2 cellular contexts compared by ENCODE assay signal in the genomic region with DNA sequence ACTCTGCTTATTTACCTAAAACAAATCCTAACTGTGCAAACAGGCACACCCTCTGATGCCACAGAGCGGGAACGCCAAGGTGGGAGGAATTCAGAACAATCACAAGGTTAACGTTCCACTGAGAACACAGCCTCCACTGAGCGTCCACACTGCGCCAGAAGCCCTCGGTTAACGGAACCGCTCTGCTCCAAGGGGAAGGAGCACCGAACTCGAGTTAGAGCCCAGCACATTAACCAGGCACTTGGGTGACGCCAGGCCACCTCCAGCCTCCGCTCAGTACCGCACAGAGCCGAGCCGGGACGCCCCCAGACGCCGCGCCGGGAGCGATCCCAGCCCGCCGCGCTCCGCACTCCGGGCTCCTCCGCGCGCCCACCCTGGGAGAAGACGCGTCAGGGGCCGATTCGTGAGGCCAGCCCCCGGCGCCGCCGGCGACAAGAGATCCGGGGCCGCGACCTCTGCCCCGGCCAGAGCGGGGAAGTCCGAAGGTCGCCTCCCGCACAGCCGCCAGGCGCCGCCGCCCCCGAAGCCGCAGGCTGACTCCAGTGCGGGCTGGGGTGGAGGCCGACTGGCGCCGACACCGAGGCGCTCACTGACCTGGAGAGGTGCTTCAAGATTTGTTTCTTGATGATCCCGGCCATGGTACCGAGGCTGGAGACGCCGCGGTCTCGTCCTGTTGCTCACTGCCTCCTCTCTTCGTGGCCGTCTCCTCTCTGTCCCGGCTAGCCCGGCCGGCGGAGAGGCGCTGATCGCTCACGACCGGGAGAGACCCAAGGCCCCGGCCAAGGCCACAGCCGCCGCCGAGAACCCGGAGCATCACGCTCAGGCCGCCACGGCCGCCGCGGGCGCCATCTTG.
A peak's percentile ranks its signal among the peaks of the same experiment; 100 is the strongest.
TF ChIP-seq lines count a peak whose summit lies in the region.

No MANE protein-coding gene starts in this region.

TF ChIP-seq in SK-N-SH, 30 proteins besides CTCF, POLR2A, EP300 and RAD21 (continues in another document):
- TF ChIP-seq YY1 (IDR thresholded peaks at IDR 0.05; ENCODE audit: low read depth) = peak; percentile 94
- peak; percentile 24; the same call in 1 of the 2 replicates for TF ChIP-seq MXI1 (IDR thresholded peaks at IDR 0.05; ENCODE audit: low read depth, low read length)
- TF ChIP-seq, protein P1, sequence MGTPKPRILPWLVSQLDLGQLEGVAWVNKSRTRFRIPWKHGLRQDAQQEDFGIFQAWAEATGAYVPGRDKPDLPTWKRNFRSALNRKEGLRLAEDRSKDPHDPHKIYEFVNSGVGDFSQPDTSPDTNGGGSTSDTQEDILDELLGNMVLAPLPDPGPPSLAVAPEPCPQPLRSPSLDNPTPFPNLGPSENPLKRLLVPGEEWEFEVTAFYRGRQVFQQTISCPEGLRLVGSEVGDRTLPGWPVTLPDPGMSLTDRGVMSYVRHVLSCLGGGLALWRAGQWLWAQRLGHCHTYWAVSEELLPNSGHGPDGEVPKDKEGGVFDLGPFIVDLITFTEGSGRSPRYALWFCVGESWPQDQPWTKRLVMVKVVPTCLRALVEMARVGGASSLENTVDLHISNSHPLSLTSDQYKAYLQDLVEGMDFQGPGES (IDR thresholded peaks at IDR 0.05; ENCODE audit: low read depth, low read length) = no peak
- peak; percentile 90 for TF ChIP-seq POLR2AphosphoS5 (IDR thresholded peaks at IDR 0.05; ENCODE audit: low read depth, low read length)
- TF ChIP-seq SIN3A (IDR thresholded peaks at IDR 0.05; ENCODE audit: borderline replicate concordance, low read depth, low read length) = peak; percentile 17; the same call in 1 of the 2 replicates
- TF ChIP-seq NFIC (IDR thresholded peaks at IDR 0.05; ENCODE audit: borderline replicate concordance) = no peak; the same call in 1 of the 2 replicates
- no peak for TF ChIP-seq MEF2A (IDR thresholded peaks at IDR 0.05; ENCODE audit: borderline replicate concordance, low read depth)
- no peak for TF ChIP-seq FOXJ3 (CRISPR knock-in tag; IDR thresholded peaks at IDR 0.05)
- no peak for TF ChIP-seq FOXM1 (IDR thresholded peaks at IDR 0.05; ENCODE audit: low read depth)
- no peak for TF ChIP-seq RXRA (IDR thresholded peaks at IDR 0.05; ENCODE audit: borderline replicate concordance, low read depth)
- TF ChIP-seq, protein P2, sequence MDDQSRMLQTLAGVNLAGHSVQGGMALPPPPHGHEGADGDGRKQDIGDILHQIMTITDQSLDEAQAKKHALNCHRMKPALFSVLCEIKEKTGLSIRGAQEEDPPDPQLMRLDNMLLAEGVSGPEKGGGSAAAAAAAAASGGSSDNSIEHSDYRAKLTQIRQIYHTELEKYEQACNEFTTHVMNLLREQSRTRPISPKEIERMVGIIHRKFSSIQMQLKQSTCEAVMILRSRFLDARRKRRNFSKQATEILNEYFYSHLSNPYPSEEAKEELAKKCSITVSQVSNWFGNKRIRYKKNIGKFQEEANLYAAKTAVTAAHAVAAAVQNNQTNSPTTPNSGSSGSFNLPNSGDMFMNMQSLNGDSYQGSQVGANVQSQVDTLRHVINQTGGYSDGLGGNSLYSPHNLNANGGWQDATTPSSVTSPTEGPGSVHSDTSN (IDR thresholded peaks at IDR 0.05) = no peak
- TF ChIP-seq USF1 (IDR thresholded peaks at IDR 0.05; ENCODE audit: borderline replicate concordance, low read depth) = no peak
- TF ChIP-seq JUND (IDR thresholded peaks at IDR 0.05) = no peak
- no peak for TF ChIP-seq SMC3 (IDR thresholded peaks at IDR 0.05; ENCODE audit: low read depth, low read length)
- no peak for TF ChIP-seq CHD2 (IDR thresholded peaks at IDR 0.05; ENCODE audit: low read length, partially characterized antibody)
- TF ChIP-seq USF2 (IDR thresholded peaks at IDR 0.05; ENCODE audit: borderline replicate concordance, low read depth, low read length) = no peak
- peak; percentile 92 for TF ChIP-seq TAF1 (IDR thresholded peaks at IDR 0.05; ENCODE audit: borderline replicate concordance, low read depth, low read length)
- TF ChIP-seq NRF1 (IDR thresholded peaks at IDR 0.05; ENCODE audit: low read depth, low read length) = no peak
- TF ChIP-seq TEAD4 (IDR thresholded peaks at IDR 0.05; ENCODE audit: borderline replicate concordance, insufficient read depth) = no peak
- TF ChIP-seq, protein P3, sequence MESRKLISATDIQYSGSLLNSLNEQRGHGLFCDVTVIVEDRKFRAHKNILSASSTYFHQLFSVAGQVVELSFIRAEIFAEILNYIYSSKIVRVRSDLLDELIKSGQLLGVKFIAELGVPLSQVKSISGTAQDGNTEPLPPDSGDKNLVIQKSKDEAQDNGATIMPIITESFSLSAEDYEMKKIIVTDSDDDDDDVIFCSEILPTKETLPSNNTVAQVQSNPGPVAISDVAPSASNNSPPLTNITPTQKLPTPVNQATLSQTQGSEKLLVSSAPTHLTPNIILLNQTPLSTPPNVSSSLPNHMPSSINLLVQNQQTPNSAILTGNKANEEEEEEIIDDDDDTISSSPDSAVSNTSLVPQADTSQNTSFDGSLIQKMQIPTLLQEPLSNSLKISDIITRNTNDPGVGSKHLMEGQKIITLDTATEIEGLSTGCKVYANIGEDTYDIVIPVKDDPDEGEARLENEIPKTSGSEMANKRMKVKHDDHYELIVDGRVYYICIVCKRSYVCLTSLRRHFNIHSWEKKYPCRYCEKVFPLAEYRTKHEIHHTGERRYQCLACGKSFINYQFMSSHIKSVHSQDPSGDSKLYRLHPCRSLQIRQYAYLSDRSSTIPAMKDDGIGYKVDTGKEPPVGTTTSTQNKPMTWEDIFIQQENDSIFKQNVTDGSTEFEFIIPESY (IDR thresholded peaks at IDR 0.05; ENCODE audit: borderline replicate concordance, low read depth) = no peak
- TF ChIP-seq GATA2 (CRISPR knock-in tag; IDR thresholded peaks at IDR 0.05) = no peak
- no peak for TF ChIP-seq ELF1 (IDR thresholded peaks at IDR 0.05)
- no peak for TF ChIP-seq RCOR1 (IDR thresholded peaks at IDR 0.05; ENCODE audit: low read length)
- TF ChIP-seq RFX5 (IDR thresholded peaks at IDR 0.05; ENCODE audit: low read length) = no peak
- TF ChIP-seq TCF12 (IDR thresholded peaks at IDR 0.05) = no peak
- TF ChIP-seq EZH2phosphoT487 (IDR thresholded peaks at IDR 0.05; ENCODE audit: borderline replicate concordance, low read depth) = no peak
- TF ChIP-seq FOSL2 (IDR thresholded peaks at IDR 0.05; ENCODE audit: borderline replicate concordance, low read depth) = no peak
- no peak for TF ChIP-seq GABPA (IDR thresholded peaks at IDR 0.05; ENCODE audit: low read depth)

TF ChIP-seq in K562, 482 proteins besides CTCF, POLR2A, EP300 and RAD21 (continues in another document):
- TF ChIP-seq CSDE1 (IDR thresholded peaks at IDR 0.05) (peak in 1 of 2 experiments; percentile 46; a peak in 1 of 4 replicates), KDM1A (IDR thresholded peaks at IDR 0.05) (peak; percentile 60 to 68; a peak in 3 of 4 replicates), POU5F1 (IDR thresholded peaks at IDR 0.05; ENCODE audit: borderline replicate concordance, low read depth, low read length, partially characterized antibody) (no peak), CREB1 (IDR thresholded peaks at IDR 0.05) (no peak), CREB1 (CRISPR knock-in tag; IDR thresholded peaks at IDR 0.05) (0 out of 2 replicates have a peak, but pooled peaks have one; percentile 13), FOSL1 (tag; conservative IDR thresholded peaks at IDR 0.05) (peak; percentile 62), RFX1 (IDR thresholded peaks at IDR 0.05) (no peak), PREB (CRISPR knock-in tag; IDR thresholded peaks at IDR 0.05) (no peak), SPI1 (IDR thresholded peaks at IDR 0.05; ENCODE audit: borderline replicate concordance, low read depth, low read length) (0 out of 2 replicates have a peak, but pooled peaks have one; percentile 1), NEUROD1 (IDR thresholded peaks at IDR 0.05; ENCODE audit: borderline replicate concordance, low read depth, low read length, partially characterized antibody) (no peak), CREB5 (CRISPR knock-in tag; IDR thresholded peaks at IDR 0.05) (no peak), TRIM28 (IDR thresholded peaks at IDR 0.05) (no peak), KAT7 (CRISPR knock-in tag; IDR thresholded peaks at IDR 0.05; ENCODE audit: borderline replicate concordance) (peak; percentile 93), CREM (IDR thresholded peaks at IDR 0.05; ENCODE audit: low read depth) (peak; percentile 32; the same call in 1 of the 2 replicates), DPF2 (IDR thresholded peaks at IDR 0.05) (0 out of 2 replicates have a peak, but pooled peaks have one; percentile 7), POLR2AphosphoS5 (IDR thresholded peaks at IDR 0.05; ENCODE audit: control insufficient read depth, insufficient read depth, low read depth, low read length) (peak; percentile 72; the same call in 1 of the 2 replicates), BRCA1 (IDR thresholded peaks at IDR 0.05) (no peak), BRCA1 (CRISPR knock-in tag; IDR thresholded peaks at IDR 0.05) (0 out of 2 replicates have a peak, but pooled peaks have one; percentile 19), MAFG (tag; conservative IDR thresholded peaks at IDR 0.05) (no peak), MYBL2 (IDR thresholded peaks at IDR 0.05; ENCODE audit: low read depth) (no peak), MYBL2 (CRISPR knock-in tag; IDR thresholded peaks at IDR 0.05; ENCODE audit: borderline replicate concordance) (no peak), MLLT1 (IDR thresholded peaks at IDR 0.05) (peak in 1 of 2 experiments; percentile 14; a peak in 1 of 4 replicates), CTBP1 (IDR thresholded peaks at IDR 0.05; ENCODE audit: borderline replicate concordance) (0 out of 2 replicates have a peak, but pooled peaks have one; percentile 20), PBX2 (CRISPR knock-in tag; IDR thresholded peaks at IDR 0.05; ENCODE audit: low read depth) (no peak), PBX2 (tag; conservative IDR thresholded peaks at IDR 0.05; ENCODE audit: low read depth) (no peak), PTRF (tag; IDR thresholded peaks at IDR 0.05) (no peak), ZNF12 (CRISPR knock-in tag; IDR thresholded peaks at IDR 0.05) (0 out of 2 replicates have a peak, but pooled peaks have one; percentile 58), HMGN3 (IDR thresholded peaks at IDR 0.05; ENCODE audit: borderline replicate concordance, extremely low read depth, insufficient read length, low read depth, low read length) (peak; percentile 80), CXXC5 (CRISPR knock-in tag; IDR thresholded peaks at IDR 0.05) (peak; percentile 45; the same call in 1 of the 2 replicates), SIN3A (IDR thresholded peaks at IDR 0.05; ENCODE audit: borderline replicate concordance in 2 of 2, control insufficient read depth in 1 of 2, low read depth in 2 of 2, low read length in 2 of 2) (peak in 1 of 2 experiments; percentile 44; a peak in 1 of 4 replicates)
- TF ChIP-seq, protein P4, sequence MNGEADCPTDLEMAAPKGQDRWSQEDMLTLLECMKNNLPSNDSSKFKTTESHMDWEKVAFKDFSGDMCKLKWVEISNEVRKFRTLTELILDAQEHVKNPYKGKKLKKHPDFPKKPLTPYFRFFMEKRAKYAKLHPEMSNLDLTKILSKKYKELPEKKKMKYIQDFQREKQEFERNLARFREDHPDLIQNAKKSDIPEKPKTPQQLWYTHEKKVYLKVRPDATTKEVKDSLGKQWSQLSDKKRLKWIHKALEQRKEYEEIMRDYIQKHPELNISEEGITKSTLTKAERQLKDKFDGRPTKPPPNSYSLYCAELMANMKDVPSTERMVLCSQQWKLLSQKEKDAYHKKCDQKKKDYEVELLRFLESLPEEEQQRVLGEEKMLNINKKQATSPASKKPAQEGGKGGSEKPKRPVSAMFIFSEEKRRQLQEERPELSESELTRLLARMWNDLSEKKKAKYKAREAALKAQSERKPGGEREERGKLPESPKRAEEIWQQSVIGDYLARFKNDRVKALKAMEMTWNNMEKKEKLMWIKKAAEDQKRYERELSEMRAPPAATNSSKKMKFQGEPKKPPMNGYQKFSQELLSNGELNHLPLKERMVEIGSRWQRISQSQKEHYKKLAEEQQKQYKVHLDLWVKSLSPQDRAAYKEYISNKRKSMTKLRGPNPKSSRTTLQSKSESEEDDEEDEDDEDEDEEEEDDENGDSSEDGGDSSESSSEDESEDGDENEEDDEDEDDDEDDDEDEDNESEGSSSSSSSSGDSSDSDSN (IDR thresholded peaks at IDR 0.05; ENCODE audit: borderline replicate concordance in 1 of 2, low read depth in 2 of 2, low read length in 2 of 2) = peak; percentile 66 to 68; a peak in 2 of 4 replicates
